Comparison of ENCODE assay signal across 21 cellular contexts in genomic region chr12:59570134-59570533, GRCh38. TPM values are rescaled to one million over a fixed set of nuclear protein-coding genes. Genes with fewer than 3 reads are reported as not detected.
DNase-seq lines count a peak whose midpoint lies in the region; ATAC-seq, FAIRE-seq and TF ChIP-seq lines count a peak whose summit lies in the region.
"Had no signal": no experiment of that assay in that cellular context is flagged by ENCODE, and none has a peak within 500 bp of the region (broad histone marks: within the 10 kb centered on the region; RNA-seq: fewer than 3 reads in every experiment).

No MANE protein-coding gene starts in this region.

- FAIRE-seq in H54 (lab: Jason Lieb, UNC): peak; percentile 98
- FAIRE-seq in RCC 7860 (lab: Jason Lieb, UNC): no peak
- FAIRE-seq: GM12878 had no signal

- no peak overlapping the region for H3K4me2 ChIP-seq in mesendoderm (ENCODE audit: low read length)

- H3K9me3 Mint-ChIP-seq in natural killer cell: no peaks in the 10 kb centered on the region
- H3K9me3 Mint-ChIP-seq: activated naive CD8-positive, alpha-beta T cell treated with anti-CD3 and anti-CD28 coated beads, Interleukin-2, amount 10 ng/mL, durations not matched to agents 7 days and 5 days; nephron; T-helper 2 cell treated with Interferon-gamma antibody and Interleukin-4, amounts not matched to agents 5 μg/mL and 100 μg/mL, for 36 hours had no signal

- no peaks in the 10 kb centered on the region for H3K27me3 ChIP-seq in mesendoderm (ENCODE audit: insufficient read depth, low read length, poor library complexity)
- no peaks in the 10 kb centered on the region for H3K27me3 ChIP-seq in left ventricle myocardium inferior (ENCODE audit: low read depth)

- H2BK120ac ChIP-seq in mesendoderm (ENCODE audit: low read depth, low read length): no peak overlapping the region

- no peaks in the 10 kb centered on the region for H3K79me2 ChIP-seq in mesendoderm (ENCODE audit: control insufficient read depth, insufficient read depth, low read length)

- no peak overlapping the region for H3K4me3 Mint-ChIP-seq in natural killer cell
- H3K4me3 Mint-ChIP-seq: activated naive CD8-positive, alpha-beta T cell treated with anti-CD3 and anti-CD28 coated beads, Interleukin-2, amount 10 ng/mL, durations not matched to agents 7 days and 5 days; central memory CD8-positive, alpha-beta T cell; nephron; T-helper 2 cell treated with Interferon-gamma antibody and Interleukin-4, amounts not matched to agents 5 μg/mL and 100 μg/mL, for 36 hours had no signal

- no peak overlapping the region for H3K9ac ChIP-seq in mesendoderm (ENCODE audit: low read length)

- no peak overlapping the region for H2AK5ac ChIP-seq in mesendoderm (ENCODE audit: low read length)

- DNase-seq in H54 (ENCODE audit: insufficient read length, low spot score): no peak
- peak; percentile 42 for DNase-seq in RCC 7860 (ENCODE audit: low spot score)
- peak; percentile 44 for DNase-seq in choroid plexus epithelial cell (ENCODE audit: low read depth)
- DNase-seq in mesendoderm: peak; percentile 10
- DNase-seq in natural killer cell: no peak
- no peak for DNase-seq in left ventricle myocardium inferior
- DNase-seq in CD1c-positive myeloid dendritic cell (ENCODE audit: extremely low spot score): no peak
- DNase-seq in stimulated activated CD4-positive, alpha-beta T cell treated with anti-CD3 and anti-CD28 coated beads, Interleukin-1b, Interleukin-23, amount 100 ng/mL, for 48 hours: no peak
- DNase-seq: activated CD4-positive, alpha-beta T cell treated with anti-CD3 and anti-CD28 coated beads for 1 hour; activated naive CD8-positive, alpha-beta T cell treated with anti-CD3 and anti-CD28 coated beads, Interleukin-2, amount 10 ng/mL, durations not matched to agents 7 days and 5 days; Caco-2; effector memory CD4-positive, alpha-beta T cell; GDM1; hippocampal formation; NCI-H1105 treated with DMSO at 0.1 percent for 48 hours; NCI-H526 treated with DMSO at 0.1 percent for 48 hours had no signal

- H3K27me3 Mint-ChIP-seq in natural killer cell (ENCODE audit: low read depth in 2 of 2): peaks cover 6 to 34% of the 10 kb centered on the region in 2 donors
- H3K27me3 Mint-ChIP-seq: central memory CD8-positive, alpha-beta T cell had no signal

- H3K27ac ChIP-seq in mesendoderm (ENCODE audit: low read depth, low read length): no peak overlapping the region
- H3K27ac ChIP-seq in left ventricle myocardium inferior (replicated peaks): no peak overlapping the region
- H3K27ac ChIP-seq: prostate gland had no signal

- no peaks in the 10 kb centered on the region for H3K4me1 Mint-ChIP-seq in natural killer cell
- H3K4me1 Mint-ChIP-seq: central memory CD8-positive, alpha-beta T cell; nephron had no signal

- H3K4me1 ChIP-seq in mesendoderm (ENCODE audit: control insufficient read depth, low read depth, low read length) (no peaks in the 10 kb centered on the region), left ventricle myocardium inferior (peaks cover 3% of the 10 kb centered on the region)
- H3K4me1 ChIP-seq: Caco-2, prostate gland had no signal

- no peak overlapping the region for H4K8ac ChIP-seq in mesendoderm (ENCODE audit: low read depth, low read length)

- TF ChIP-seq CTCF in choroid plexus epithelial cell (conservative IDR thresholded peaks at IDR 0.05; ENCODE audit: low read depth, low read length): no peak
- TF ChIP-seq CTCF in natural killer cell (IDR thresholded peaks at IDR 0.05): no peak
- no peak for TF ChIP-seq CTCF in left ventricle myocardium inferior (IDR thresholded peaks at IDR 0.05; ENCODE audit: borderline replicate concordance)

- no peak overlapping the region for H2BK5ac ChIP-seq in mesendoderm (ENCODE audit: low read length)

- no peak for ATAC-seq in natural killer cell
- ATAC-seq: GM12878 had no signal

- no peaks in the 10 kb centered on the region for H3K9me3 ChIP-seq in left ventricle myocardium inferior (replicated peaks)
- H3K9me3 ChIP-seq: Caco-2, prostate gland had no signal

- no peak overlapping the region for H3K27ac Mint-ChIP-seq in natural killer cell
- H3K27ac Mint-ChIP-seq: activated naive CD8-positive, alpha-beta T cell treated with anti-CD3 and anti-CD28 coated beads, Interleukin-2, amount 10 ng/mL, durations not matched to agents 7 days and 5 days; nephron; T-helper 2 cell treated with Interferon-gamma antibody and Interleukin-4, amounts not matched to agents 5 μg/mL and 100 μg/mL, for 36 hours had no signal

- H4K5ac ChIP-seq in mesendoderm (ENCODE audit: low read length): no peak overlapping the region

- H3K56ac ChIP-seq in mesendoderm (ENCODE audit: low read length): no peak overlapping the region

- no peak overlapping the region for H3K23ac ChIP-seq in mesendoderm (ENCODE audit: low read length)

- no peaks in the 10 kb centered on the region for H3K36me3 ChIP-seq in mesendoderm (ENCODE audit: control insufficient read depth, insufficient read depth, low read length)
- H3K36me3 ChIP-seq in left ventricle myocardium inferior: no peaks in the 10 kb centered on the region
- H3K36me3 ChIP-seq: prostate gland had no signal

- H3K4me3 ChIP-seq in choroid plexus epithelial cell (ENCODE audit: low read depth, low read length) (no peak overlapping the region), mesendoderm (ENCODE audit: low read length) (no peak overlapping the region), left ventricle myocardium inferior (no peak overlapping the region)
- H3K4me3 ChIP-seq: GM12878, prostate gland had no signal

- no peak overlapping the region for H3K18ac ChIP-seq in mesendoderm (ENCODE audit: low read length)

- H3K36me3 Mint-ChIP-seq in natural killer cell: no peaks in the 10 kb centered on the region

- no CpG with 5 or more reads among the region's 5 CpGs for WGBS in mesendoderm (ENCODE audit: extremely low coverage, insufficient coverage, low lambda C conversion rate)

- intact Hi-C loops in natural killer cell (cut with micrococcal nuclease) (no loop called here), left ventricle myocardium inferior (cut with micrococcal nuclease) (no loop called here)

- H3K4ac ChIP-seq in mesendoderm (ENCODE audit: low read depth, low read length): no peak overlapping the region

- TF ChIP-seq POLR2A in H54 (IDR thresholded peaks at IDR 0.05; ENCODE audit: low read depth, low read length): no peak

- H3K79me1 ChIP-seq in mesendoderm (ENCODE audit: low read length): no peaks in the 10 kb centered on the region

- no peak overlapping the region for H2BK15ac ChIP-seq in mesendoderm (replicated peaks; ENCODE audit: low read depth)

RNA-seq across cellular contexts. Expression of gene SLC16A7, which starts 25.7 kb away (rescaled TPM):
- 2.0 TPM for polyA plus RNA-seq in mesendoderm (2013, experiment 1 of 2)
- polyA plus RNA-seq in mesendoderm (2013, experiment 2 of 2): 2.3 TPM
- total RNA-seq in natural killer cell (10 to 100 TPM; 42.4 to 46.9 (median 43.2) TPM), left ventricle myocardium inferior (134 TPM)

Comparison
In these comparisons a context has a peak if more than half of its experiments do, and no peak if none do; other contexts are left out.
1. DNase-seq: peak in RCC 7860 (single experiment), choroid plexus epithelial cell (single experiment) and mesendoderm (single experiment); none in H54 (single experiment), natural killer cell (single experiment), left ventricle myocardium inferior (single experiment), CD1c-positive myeloid dendritic cell (single experiment) and stimulated activated CD4-positive, alpha-beta T cell treated with anti-CD3 and anti-CD28 coated beads, Interleukin-1b, Interleukin-23, amount 100 ng/mL, for 48 hours (single experiment).